Comparison of ENCODE assay signal across 1 cellular context in the genomic region with DNA sequence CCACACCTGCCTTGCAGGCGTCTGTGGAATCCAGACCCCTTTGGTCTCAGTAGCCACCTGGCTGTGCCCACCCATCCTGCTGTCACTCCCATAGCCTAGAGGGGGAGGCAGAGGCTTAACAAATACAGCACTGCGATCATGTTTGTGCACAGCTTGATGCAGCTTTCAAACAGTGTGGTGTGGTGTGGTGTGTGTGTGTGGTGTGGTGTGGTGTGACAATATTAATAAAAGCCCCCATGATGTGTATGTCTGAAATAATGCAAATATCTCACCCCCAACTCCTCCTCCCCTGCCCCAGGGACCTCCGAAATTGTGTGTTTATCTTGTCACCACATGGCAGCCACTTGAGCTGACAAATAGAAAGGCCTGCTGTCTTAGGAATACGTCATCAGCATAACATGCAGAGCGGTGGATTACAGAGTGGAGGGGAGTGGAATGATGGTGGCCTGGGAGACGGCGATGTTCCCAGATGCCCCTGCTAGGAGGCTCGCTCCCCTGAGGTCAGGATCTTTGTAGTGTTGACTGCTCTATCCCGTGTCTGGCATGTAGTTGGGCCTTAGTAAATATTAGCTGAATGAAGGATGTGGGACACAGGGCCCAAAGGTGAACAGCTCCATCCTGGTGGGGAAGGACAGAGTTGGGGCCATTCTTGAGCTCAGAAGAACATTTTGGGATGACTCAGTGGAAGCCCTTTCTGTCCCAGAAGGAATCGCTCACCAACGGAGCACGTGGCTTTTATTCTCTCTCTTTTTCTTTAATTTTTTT.
A peak's percentile ranks its signal among the peaks of the same experiment; 100 is the strongest.
TF ChIP-seq lines count a peak whose summit lies in the region.

No MANE protein-coding gene starts in this region.

TF ChIP-seq in HepG2, 621 proteins besides CTCF, POLR2A, EP300 and RAD21 (continued from another document and continues in another):
- TF ChIP-seq, protein P1, sequence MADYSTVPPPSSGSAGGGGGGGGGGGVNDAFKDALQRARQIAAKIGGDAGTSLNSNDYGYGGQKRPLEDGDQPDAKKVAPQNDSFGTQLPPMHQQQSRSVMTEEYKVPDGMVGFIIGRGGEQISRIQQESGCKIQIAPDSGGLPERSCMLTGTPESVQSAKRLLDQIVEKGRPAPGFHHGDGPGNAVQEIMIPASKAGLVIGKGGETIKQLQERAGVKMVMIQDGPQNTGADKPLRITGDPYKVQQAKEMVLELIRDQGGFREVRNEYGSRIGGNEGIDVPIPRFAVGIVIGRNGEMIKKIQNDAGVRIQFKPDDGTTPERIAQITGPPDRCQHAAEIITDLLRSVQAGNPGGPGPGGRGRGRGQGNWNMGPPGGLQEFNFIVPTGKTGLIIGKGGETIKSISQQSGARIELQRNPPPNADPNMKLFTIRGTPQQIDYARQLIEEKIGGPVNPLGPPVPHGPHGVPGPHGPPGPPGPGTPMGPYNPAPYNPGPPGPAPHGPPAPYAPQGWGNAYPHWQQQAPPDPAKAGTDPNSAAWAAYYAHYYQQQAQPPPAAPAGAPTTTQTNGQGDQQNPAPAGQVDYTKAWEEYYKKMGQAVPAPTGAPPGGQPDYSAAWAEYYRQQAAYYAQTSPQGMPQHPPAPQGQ (CRISPR knock-in tag; IDR thresholded peaks at IDR 0.05; ENCODE audit: borderline replicate concordance), result no peak
- TF ChIP-seq ZFP1 (CRISPR knock-in tag; IDR thresholded peaks at IDR 0.05), result 0 out of 2 replicates have a peak, but pooled peaks have one; percentile 27
- TF ChIP-seq JUN (CRISPR knock-in tag; IDR thresholded peaks at IDR 0.05), result peak; percentile 32; the same call in 1 of the 2 replicates
- peak; percentile 70 for TF ChIP-seq KDM1A (CRISPR knock-in tag; IDR thresholded peaks at IDR 0.05)
- no peak for TF ChIP-seq MTERF4 (CRISPR knock-in tag; IDR thresholded peaks at IDR 0.05)
- no peak for TF ChIP-seq NKX3-1 (CRISPR knock-in tag; IDR thresholded peaks at IDR 0.05)
- TF ChIP-seq, protein P2, sequence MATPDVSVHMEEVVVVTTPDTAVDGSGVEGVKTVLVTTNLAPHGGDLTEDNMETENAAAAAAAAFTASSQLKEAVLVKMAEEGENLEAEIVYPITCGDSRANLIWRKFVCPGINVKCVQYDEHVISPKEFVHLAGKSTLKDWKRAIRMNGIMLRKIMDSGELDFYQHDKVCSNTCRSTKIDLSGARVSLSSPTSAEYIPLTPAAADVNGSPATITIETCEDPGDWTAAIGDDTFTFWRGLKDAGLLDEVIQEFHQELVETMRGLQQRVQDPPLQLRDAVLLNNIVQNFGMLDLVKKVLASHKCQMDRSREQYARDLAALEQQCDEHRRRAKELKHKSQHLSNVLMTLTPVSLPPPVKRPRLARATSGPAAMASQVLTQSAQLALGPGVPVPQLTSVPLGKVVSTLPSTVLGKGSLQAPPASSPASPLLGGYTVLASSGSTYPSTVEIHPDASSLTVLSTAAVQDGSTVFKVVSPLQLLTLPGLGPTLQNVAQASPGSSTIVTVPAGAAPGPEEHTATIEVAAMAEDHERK (CRISPR knock-in tag; IDR thresholded peaks at IDR 0.05; ENCODE audit: low read depth), result no peak
- TF ChIP-seq ZKSCAN8 (CRISPR knock-in tag; IDR thresholded peaks at IDR 0.05; ENCODE audit: borderline replicate concordance), result no peak
- TF ChIP-seq, protein P3, sequence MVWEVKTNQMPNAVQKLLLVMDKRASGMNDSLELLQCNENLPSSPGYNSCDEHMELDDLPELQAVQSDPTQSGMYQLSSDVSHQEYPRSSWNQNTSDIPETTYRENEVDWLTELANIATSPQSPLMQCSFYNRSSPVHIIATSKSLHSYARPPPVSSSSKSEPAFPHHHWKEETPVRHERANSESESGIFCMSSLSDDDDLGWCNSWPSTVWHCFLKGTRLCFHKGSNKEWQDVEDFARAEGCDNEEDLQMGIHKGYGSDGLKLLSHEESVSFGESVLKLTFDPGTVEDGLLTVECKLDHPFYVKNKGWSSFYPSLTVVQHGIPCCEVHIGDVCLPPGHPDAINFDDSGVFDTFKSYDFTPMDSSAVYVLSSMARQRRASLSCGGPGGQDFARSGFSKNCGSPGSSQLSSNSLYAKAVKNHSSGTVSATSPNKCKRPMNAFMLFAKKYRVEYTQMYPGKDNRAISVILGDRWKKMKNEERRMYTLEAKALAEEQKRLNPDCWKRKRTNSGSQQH (CRISPR knock-in tag; IDR thresholded peaks at IDR 0.05; ENCODE audit: low read depth), result 0 out of 2 replicates have a peak, but pooled peaks have one; percentile 17
- TF ChIP-seq ZNF547 (CRISPR knock-in tag; IDR thresholded peaks at IDR 0.05), result no peak
- no peak for TF ChIP-seq ZNF230 (CRISPR knock-in tag; IDR thresholded peaks at IDR 0.05)
- TF ChIP-seq SPEN (CRISPR knock-in tag; IDR thresholded peaks at IDR 0.05; ENCODE audit: low read depth), result peak; percentile 59; the same call in 1 of the 2 replicates
- 0 out of 2 replicates have a peak, but pooled peaks have one; percentile 64 for TF ChIP-seq SIN3A (IDR thresholded peaks at IDR 0.05; ENCODE audit: borderline replicate concordance, low read depth, low read length)
- TF ChIP-seq, protein P4, sequence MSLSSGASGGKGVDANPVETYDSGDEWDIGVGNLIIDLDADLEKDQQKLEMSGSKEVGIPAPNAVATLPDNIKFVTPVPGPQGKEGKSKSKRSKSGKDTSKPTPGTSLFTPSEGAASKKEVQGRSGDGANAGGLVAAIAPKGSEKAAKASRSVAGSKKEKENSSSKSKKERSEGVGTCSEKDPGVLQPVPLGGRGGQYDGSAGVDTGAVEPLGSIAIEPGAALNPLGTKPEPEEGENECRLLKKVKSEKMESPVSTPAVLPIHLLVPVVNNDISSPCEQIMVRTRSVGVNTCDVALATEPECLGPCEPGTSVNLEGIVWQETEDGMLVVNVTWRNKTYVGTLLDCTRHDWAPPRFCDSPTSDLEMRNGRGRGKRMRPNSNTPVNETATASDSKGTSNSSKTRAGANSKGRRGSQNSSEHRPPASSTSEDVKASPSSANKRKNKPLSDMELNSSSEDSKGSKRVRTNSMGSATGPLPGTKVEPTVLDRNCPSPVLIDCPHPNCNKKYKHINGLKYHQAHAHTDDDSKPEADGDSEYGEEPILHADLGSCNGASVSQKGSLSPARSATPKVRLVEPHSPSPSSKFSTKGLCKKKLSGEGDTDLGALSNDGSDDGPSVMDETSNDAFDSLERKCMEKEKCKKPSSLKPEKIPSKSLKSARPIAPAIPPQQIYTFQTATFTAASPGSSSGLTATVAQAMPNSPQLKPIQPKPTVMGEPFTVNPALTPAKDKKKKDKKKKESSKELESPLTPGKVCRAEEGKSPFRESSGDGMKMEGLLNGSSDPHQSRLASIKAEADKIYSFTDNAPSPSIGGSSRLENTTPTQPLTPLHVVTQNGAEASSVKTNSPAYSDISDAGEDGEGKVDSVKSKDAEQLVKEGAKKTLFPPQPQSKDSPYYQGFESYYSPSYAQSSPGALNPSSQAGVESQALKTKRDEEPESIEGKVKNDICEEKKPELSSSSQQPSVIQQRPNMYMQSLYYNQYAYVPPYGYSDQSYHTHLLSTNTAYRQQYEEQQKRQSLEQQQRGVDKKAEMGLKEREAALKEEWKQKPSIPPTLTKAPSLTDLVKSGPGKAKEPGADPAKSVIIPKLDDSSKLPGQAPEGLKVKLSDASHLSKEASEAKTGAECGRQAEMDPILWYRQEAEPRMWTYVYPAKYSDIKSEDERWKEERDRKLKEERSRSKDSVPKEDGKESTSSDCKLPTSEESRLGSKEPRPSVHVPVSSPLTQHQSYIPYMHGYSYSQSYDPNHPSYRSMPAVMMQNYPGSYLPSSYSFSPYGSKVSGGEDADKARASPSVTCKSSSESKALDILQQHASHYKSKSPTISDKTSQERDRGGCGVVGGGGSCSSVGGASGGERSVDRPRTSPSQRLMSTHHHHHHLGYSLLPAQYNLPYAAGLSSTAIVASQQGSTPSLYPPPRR (CRISPR knock-in tag; IDR thresholded peaks at IDR 0.05; ENCODE audit: borderline replicate concordance), result peak; percentile 41; the same call in 1 of the 2 replicates
- TF ChIP-seq ZNF619 (CRISPR knock-in tag; IDR thresholded peaks at IDR 0.05), result no peak
- no peak for TF ChIP-seq SMAD9 (CRISPR knock-in tag; IDR thresholded peaks at IDR 0.05)
- no peak for TF ChIP-seq BRF2 (CRISPR knock-in tag; IDR thresholded peaks at IDR 0.05)
- no peak for TF ChIP-seq KLF11 (CRISPR knock-in tag; IDR thresholded peaks at IDR 0.05)
- no peak for TF ChIP-seq IKZF5 (CRISPR knock-in tag; IDR thresholded peaks at IDR 0.05)
- TF ChIP-seq NAIF1 (CRISPR knock-in tag; IDR thresholded peaks at IDR 0.05; ENCODE audit: borderline replicate concordance), result no peak
- peak; percentile 55; the same call in 1 of the 2 replicates for TF ChIP-seq KDM3A (CRISPR knock-in tag; IDR thresholded peaks at IDR 0.05; ENCODE audit: low read depth)
- TF ChIP-seq ELK4 (CRISPR knock-in tag; IDR thresholded peaks at IDR 0.05; ENCODE audit: borderline replicate concordance), result no peak
- peak; percentile 66; the same call in 1 of the 2 replicates for TF ChIP-seq ZBTB4 (CRISPR knock-in tag; IDR thresholded peaks at IDR 0.05; ENCODE audit: borderline replicate concordance)
- TF ChIP-seq, protein P5, sequence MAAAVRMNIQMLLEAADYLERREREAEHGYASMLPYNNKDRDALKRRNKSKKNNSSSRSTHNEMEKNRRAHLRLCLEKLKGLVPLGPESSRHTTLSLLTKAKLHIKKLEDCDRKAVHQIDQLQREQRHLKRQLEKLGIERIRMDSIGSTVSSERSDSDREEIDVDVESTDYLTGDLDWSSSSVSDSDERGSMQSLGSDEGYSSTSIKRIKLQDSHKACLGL (CRISPR knock-in tag; IDR thresholded peaks at IDR 0.05), result no peak
- TF ChIP-seq, protein P6, sequence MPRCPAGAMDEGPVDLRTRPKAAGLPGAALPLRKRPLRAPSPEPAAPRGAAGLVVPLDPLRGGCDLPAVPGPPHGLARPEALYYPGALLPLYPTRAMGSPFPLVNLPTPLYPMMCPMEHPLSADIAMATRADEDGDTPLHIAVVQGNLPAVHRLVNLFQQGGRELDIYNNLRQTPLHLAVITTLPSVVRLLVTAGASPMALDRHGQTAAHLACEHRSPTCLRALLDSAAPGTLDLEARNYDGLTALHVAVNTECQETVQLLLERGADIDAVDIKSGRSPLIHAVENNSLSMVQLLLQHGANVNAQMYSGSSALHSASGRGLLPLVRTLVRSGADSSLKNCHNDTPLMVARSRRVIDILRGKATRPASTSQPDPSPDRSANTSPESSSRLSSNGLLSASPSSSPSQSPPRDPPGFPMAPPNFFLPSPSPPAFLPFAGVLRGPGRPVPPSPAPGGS (CRISPR knock-in tag; IDR thresholded peaks at IDR 0.05), result no peak
- TF ChIP-seq ZNF703 (CRISPR knock-in tag; IDR thresholded peaks at IDR 0.05; ENCODE audit: borderline replicate concordance), result no peak
- 0 out of 2 replicates have a peak, but pooled peaks have one; percentile 16 for TF ChIP-seq KMT2A (CRISPR knock-in tag; IDR thresholded peaks at IDR 0.05)
- TF ChIP-seq ZEB1 (IDR thresholded peaks at IDR 0.05; ENCODE audit: insufficient replicate concordance, low read depth), result no peak
